Comparison of ENCODE assay signal across 20 cellular contexts in the genomic region with DNA sequence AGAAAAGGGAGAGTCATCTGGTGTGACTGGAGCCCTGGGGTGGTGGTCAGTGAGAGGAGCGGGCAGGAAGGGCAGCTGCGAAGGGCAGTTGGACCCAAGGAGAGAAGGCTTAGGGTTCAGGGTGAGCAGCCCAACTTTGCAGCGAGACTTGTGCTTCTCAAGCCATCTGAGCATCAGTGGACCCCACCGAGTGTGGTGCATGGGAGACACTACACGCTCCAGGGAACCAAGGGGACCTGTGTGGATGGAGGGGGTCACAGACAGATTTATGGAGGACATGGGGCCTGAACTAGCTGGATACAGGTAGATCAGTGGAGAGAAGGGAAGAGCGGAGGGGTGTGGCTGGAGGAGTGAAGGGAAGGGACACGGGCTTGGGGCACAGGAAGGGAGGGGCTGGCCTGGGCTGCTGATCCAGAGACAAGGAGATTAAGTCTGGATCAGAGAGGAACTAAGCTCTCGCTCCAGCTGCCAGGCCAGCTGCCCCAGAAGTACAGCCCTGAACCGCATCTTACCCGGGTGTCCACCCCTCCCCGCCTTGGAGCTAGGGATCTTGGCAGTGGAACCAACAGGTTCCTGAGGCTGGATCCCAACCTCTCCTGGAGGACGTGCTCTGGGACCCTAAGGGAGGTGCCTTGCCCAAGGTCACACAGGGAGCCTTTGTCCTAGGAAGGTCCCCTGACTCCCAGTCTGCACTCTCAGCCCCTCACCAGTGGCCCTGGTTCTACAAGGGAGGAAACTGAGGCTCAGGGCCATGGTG.
DNase-seq lines count a peak whose midpoint lies in the region; ATAC-seq and TF ChIP-seq lines count a peak whose summit lies in the region.
"Had no signal": no experiment of that assay in that cellular context is flagged by ENCODE, and none has a peak within 500 bp of the region (broad histone marks: within the 10 kb centered on the region; RNA-seq: fewer than 3 reads in every experiment).

No MANE protein-coding gene starts in this region.

- H3K9me3 Mint-ChIP-seq in effector memory CD8-positive, alpha-beta T cell = no peaks in the 10 kb centered on the region
- H3K9me3 Mint-ChIP-seq: naive thymus-derived CD8-positive, alpha-beta T cell had no signal

- WGBS in right cardiac atrium = 80% methylated on average over 12 of the region's 12 CpGs

- peaks cover 0 to 7% (median 0%) of the 10 kb centered on the region in 11 experiments; a peak in 1 of 22 replicates for H3K36me3 ChIP-seq in BLaER1 treated with 17β-estradiol and CSF1 and Interleukin-3, amounts not matched to agents 10 nM and 100 nM
- no peaks in the 10 kb centered on the region for H3K36me3 ChIP-seq in brain microvascular endothelial cell (replicated peaks)
- H3K36me3 ChIP-seq: vagina had no signal

- ATAC-seq in right cardiac atrium = peak in 1 of 2 donors; percentile 7
- no peak for ATAC-seq in GM21515 (IDR thresholded peaks at IDR 0.05; ENCODE audit: unreplicated experiment)
- no peak for ATAC-seq in effector memory CD8-positive, alpha-beta T cell (replicated peaks)
- ATAC-seq: naive thymus-derived CD8-positive, alpha-beta T cell; stimulated activated naive CD8-positive, alpha-beta T cell treated with anti-CD3 and anti-CD28 coated beads, Interleukin-15, Interleukin-2, amounts not matched to agents 100 U/mL and 50 U/mL, for 24 hours had no signal

- H3K4me2 ChIP-seq in BLaER1 treated with 17β-estradiol and CSF1 and Interleukin-3, amounts not matched to agents 10 nM and 100 nM = peak overlapping the region in 9 of 11 experiments; percentile 60 to 85 (median 71); a peak in 15 of 22 replicates
- H3K4me2 ChIP-seq: PC-9 had no signal

- no peaks in the 10 kb centered on the region for H4K20me1 ChIP-seq in BLaER1 treated with 17β-estradiol and CSF1 and Interleukin-3, amounts not matched to agents 10 nM and 100 nM

- no peak overlapping the region for H3K27ac Mint-ChIP-seq in effector memory CD8-positive, alpha-beta T cell
- H3K27ac Mint-ChIP-seq: naive thymus-derived CD8-positive, alpha-beta T cell had no signal

- H3K9ac ChIP-seq in BLaER1 treated with 17β-estradiol and CSF1 and Interleukin-3, amounts not matched to agents 10 nM and 100 nM = peak overlapping the region in 3 of 11 experiments; percentile 53 to 62 (median 54); a peak in 2 of 22 replicates

- no peak for TF ChIP-seq CTCF in brain microvascular endothelial cell (IDR thresholded peaks at IDR 0.05; ENCODE audit: low read depth, low read length, missing control alignments)

- H3K36me3 Mint-ChIP-seq in effector memory CD8-positive, alpha-beta T cell (ENCODE audit: insufficient read depth) = no peaks in the 10 kb centered on the region
- H3K36me3 Mint-ChIP-seq: naive thymus-derived CD8-positive, alpha-beta T cell had no signal

- DNase-seq in NCI-H82 treated with DMSO at 0.1 percent for 48 hours (lab: John Stamatoyannopoulos, UW; ENCODE audit: unreplicated experiment) (peak; percentile 99), right cardiac atrium (no peak), pons (ENCODE audit: low spot score) (peak; percentile 29), brain microvascular endothelial cell (no peak), NCI-H446 (lab: John Stamatoyannopoulos, UW) (no peak)
- no peak for DNase-seq in effector memory CD8-positive, alpha-beta T cell
- DNase-seq: activated CD4-positive, alpha-beta T cell treated with anti-CD3 and anti-CD28 coated beads for 48 hours; COR-L47; cortex of kidney; IMR-90; naive thymus-derived CD8-positive, alpha-beta T cell; NCI-H2029 treated with DMSO at 0.1 percent for 48 hours; NCI-H526 treated with DMSO at 0.1 percent for 48 hours; PC-9; stimulated activated naive CD8-positive, alpha-beta T cell treated with anti-CD3 and anti-CD28 coated beads, Interleukin-15, Interleukin-2, amounts not matched to agents 100 U/mL and 50 U/mL, for 24 hours; T1000 had no signal

- no peak overlapping the region for H3K4me3 ChIP-seq in BLaER1 treated with 17β-estradiol and CSF1 and Interleukin-3, amounts not matched to agents 10 nM and 100 nM
- no peak overlapping the region for H3K4me3 ChIP-seq in right cardiac atrium (ENCODE audit: low read length)
- no peak overlapping the region for H3K4me3 ChIP-seq in brain microvascular endothelial cell (ENCODE audit: low read depth, low read length)
- H3K4me3 ChIP-seq: lung, PC-9, vagina had no signal

- no peaks in the 10 kb centered on the region for H3K4me1 Mint-ChIP-seq in effector memory CD8-positive, alpha-beta T cell (ENCODE audit: low read depth in 2 of 2)

- no peaks in the 10 kb centered on the region for H3K9me3 ChIP-seq in BLaER1 treated with 17β-estradiol and CSF1 and Interleukin-3, amounts not matched to agents 10 nM and 100 nM (replicated peaks in 1 of 11)
- H3K9me3 ChIP-seq in right cardiac atrium (ENCODE audit: control insufficient read depth, low read length) = no peaks in the 10 kb centered on the region
- H3K9me3 ChIP-seq: vagina had no signal

- in situ Hi-C loops in brain microvascular endothelial cell (cut with HindIII; ENCODE audit: low pct_ligation_motif_present, low sequenced_read_pairs) = no loop called here

- no peaks in the 10 kb centered on the region for H3K27me3 ChIP-seq in BLaER1 treated with 17β-estradiol and CSF1 and Interleukin-3, amounts not matched to agents 10 nM and 100 nM
- H3K27me3 ChIP-seq in right cardiac atrium (ENCODE audit: control insufficient read depth, insufficient read depth) (no peaks in the 10 kb centered on the region), brain microvascular endothelial cell (replicated peaks) (no peaks in the 10 kb centered on the region)
- H3K27me3 ChIP-seq: vagina had no signal

- peak overlapping the region in 4 of 11 experiments; percentile 58 to 73 (median 60); a peak in 7 of 22 replicates for H3K27ac ChIP-seq in BLaER1 treated with 17β-estradiol and CSF1 and Interleukin-3, amounts not matched to agents 10 nM and 100 nM
- H3K27ac ChIP-seq in right cardiac atrium (ENCODE audit: low read length) (peak overlapping the region; percentile 6), brain microvascular endothelial cell (no peak overlapping the region)
- H3K27ac ChIP-seq: PC-9 had no signal

- peaks cover 14 to 35% (median 27%) of the 10 kb centered on the region in 10 experiments for H3K4me1 ChIP-seq in BLaER1 treated with 17β-estradiol and CSF1 and Interleukin-3, amounts not matched to agents 10 nM and 100 nM
- peaks cover 12% of the 10 kb centered on the region for H3K4me1 ChIP-seq in right cardiac atrium (ENCODE audit: control insufficient read depth, insufficient read depth, low read length)

- intact Hi-C loops in right cardiac atrium (cut with DNase I) = no loop called here

- no peak overlapping the region for H3K4me3 Mint-ChIP-seq in effector memory CD8-positive, alpha-beta T cell
- H3K4me3 Mint-ChIP-seq: naive thymus-derived CD8-positive, alpha-beta T cell had no signal

- peaks cover 14 to 67% of the 10 kb centered on the region in 2 donors for H3K27me3 Mint-ChIP-seq in effector memory CD8-positive, alpha-beta T cell

Comparison
In these comparisons a context has a peak if more than half of its experiments do, and no peak if none do; other contexts are left out.
1. DNase-seq: peak in NCI-H82 treated with DMSO at 0.1 percent for 48 hours (single experiment) and pons (single experiment); none in right cardiac atrium (0 of 3), effector memory CD8-positive, alpha-beta T cell (0 of 3), brain microvascular endothelial cell (single experiment) and NCI-H446 (0 of 2).